In genomic region chr21:42407476-42407875, GRCh38 we compare ENCODE assay signal across 26 cellular contexts. TPM values are rescaled to one million over a fixed set of nuclear protein-coding genes. Genes with fewer than 3 reads are reported as not detected.
DNase-seq lines count a peak whose midpoint lies in the region; ATAC-seq, FAIRE-seq and TF ChIP-seq lines count a peak whose summit lies in the region.
"Had no signal": no experiment of that assay in that cellular context is flagged by ENCODE, and none has a peak within 500 bp of the region (broad histone marks: within the 10 kb centered on the region; RNA-seq: fewer than 3 reads in every experiment).

No MANE protein-coding gene starts in this region.

- intact Hi-C loops in kidney (cut with DNase I) = no loop called here

- peak overlapping the region; percentile 96 for H3K27ac Mint-ChIP-seq in activated naive CD4-positive, alpha-beta T cell treated with anti-CD3 and anti-CD28 coated beads, Interleukin-2, amount 50 U/mL, for 24 hours
- peak overlapping the region; percentile 96 for H3K27ac Mint-ChIP-seq in activated naive CD8-positive, alpha-beta T cell treated with anti-CD3 and anti-CD28 coated beads for 36 hours
- H3K27ac Mint-ChIP-seq in osteocyte (ENCODE audit: unreplicated experiment) = no peak overlapping the region
- H3K27ac Mint-ChIP-seq: activated B cell treated with CpG ODN at 0.5 μM for 24 hours, progenitor cell of endocrine pancreas had no signal

- H3K9me3 Mint-ChIP-seq in activated naive CD4-positive, alpha-beta T cell treated with anti-CD3 and anti-CD28 coated beads, Interleukin-2, amount 50 U/mL, for 24 hours = no peaks in the 10 kb centered on the region
- H3K9me3 Mint-ChIP-seq in activated naive CD8-positive, alpha-beta T cell treated with anti-CD3 and anti-CD28 coated beads for 36 hours = no peaks in the 10 kb centered on the region
- H3K9me3 Mint-ChIP-seq in osteocyte (ENCODE audit: unreplicated experiment) = no peaks in the 10 kb centered on the region
- H3K9me3 Mint-ChIP-seq: activated B cell treated with CpG ODN at 0.5 μM for 24 hours had no signal

- H3K27me3 Mint-ChIP-seq in activated naive CD4-positive, alpha-beta T cell treated with anti-CD3 and anti-CD28 coated beads, Interleukin-2, amount 50 U/mL, for 24 hours = no peaks in the 10 kb centered on the region
- no peaks in the 10 kb centered on the region for H3K27me3 Mint-ChIP-seq in activated naive CD8-positive, alpha-beta T cell treated with anti-CD3 and anti-CD28 coated beads for 36 hours
- peaks cover 26% of the 10 kb centered on the region for H3K27me3 Mint-ChIP-seq in osteocyte (ENCODE audit: unreplicated experiment)

- H3K9ac ChIP-seq in kidney (ENCODE audit: low read length in 2 of 2) = no peak overlapping the region

- H3K36me3 ChIP-seq in Peyer's patch (no peaks in the 10 kb centered on the region), kidney (ENCODE audit: control insufficient read depth in 1 of 2, insufficient read depth in 2 of 2, low read length in 2 of 2) (no peaks in the 10 kb centered on the region)
- H3K36me3 ChIP-seq: brain microvascular endothelial cell, esophagus muscularis mucosa, gastroesophageal sphincter, sigmoid colon, SJCRH30, vagina had no signal

- TF ChIP-seq CTCF in Peyer's patch (IDR thresholded peaks at IDR 0.05) (no peak), osteocyte (IDR thresholded peaks at IDR 0.05) (no peak), kidney (IDR thresholded peaks at IDR 0.05; ENCODE audit: borderline replicate concordance, extremely low read depth, insufficient read depth) (no peak)

- peak overlapping the region; percentile 89 for H3K4me3 Mint-ChIP-seq in activated naive CD4-positive, alpha-beta T cell treated with anti-CD3 and anti-CD28 coated beads, Interleukin-2, amount 50 U/mL, for 24 hours
- peak overlapping the region; percentile 92 for H3K4me3 Mint-ChIP-seq in activated naive CD8-positive, alpha-beta T cell treated with anti-CD3 and anti-CD28 coated beads for 36 hours
- no peak overlapping the region for H3K4me3 Mint-ChIP-seq in osteocyte (ENCODE audit: unreplicated experiment)
- H3K4me3 Mint-ChIP-seq: activated B cell treated with CpG ODN at 0.5 μM for 24 hours had no signal

- no peak for FAIRE-seq in kidney (lab: Jason Lieb, UNC)
- FAIRE-seq: GM12892, K562 had no signal

- ATAC-seq in HG03565 (IDR thresholded peaks at IDR 0.05; ENCODE audit: unreplicated experiment) = no peak
- ATAC-seq: gastroesophageal sphincter, K562, Panc1 had no signal

- no peak overlapping the region for H3K4me3 ChIP-seq in Peyer's patch
- no peak overlapping the region for H3K4me3 ChIP-seq in kidney (ENCODE audit: low read length in 2 of 2)
- H3K4me3 ChIP-seq: esophagus muscularis mucosa, gastroesophageal sphincter, K562, sigmoid colon, SJCRH30, vagina had no signal

- H3K36me3 Mint-ChIP-seq in activated naive CD4-positive, alpha-beta T cell treated with anti-CD3 and anti-CD28 coated beads, Interleukin-2, amount 50 U/mL, for 24 hours = peaks cover 9% of the 10 kb centered on the region
- H3K36me3 Mint-ChIP-seq in activated naive CD8-positive, alpha-beta T cell treated with anti-CD3 and anti-CD28 coated beads for 36 hours = peaks cover 62% of the 10 kb centered on the region
- H3K36me3 Mint-ChIP-seq in osteocyte (ENCODE audit: unreplicated experiment) = no peaks in the 10 kb centered on the region

- H3K9me3 ChIP-seq in Peyer's patch = no peaks in the 10 kb centered on the region
- no peaks in the 10 kb centered on the region for H3K9me3 ChIP-seq in kidney (ENCODE audit: control insufficient read depth in 1 of 2, low read length in 2 of 2)
- H3K9me3 ChIP-seq: Caco-2, gastroesophageal sphincter, sigmoid colon, SJCRH30, vagina had no signal

- H3K27ac ChIP-seq in Peyer's patch (peak overlapping the region in 3 of 4 donors; percentile 69 to 76 (median 74)), kidney (ENCODE audit: low read depth in 2 of 2, low read length in 2 of 2) (no peak overlapping the region)
- H3K27ac ChIP-seq: brain microvascular endothelial cell, esophagus muscularis mucosa, gastroesophageal sphincter, sigmoid colon, SJCRH30, vagina had no signal

- peaks cover 54% of the 10 kb centered on the region for H3K4me1 Mint-ChIP-seq in activated naive CD4-positive, alpha-beta T cell treated with anti-CD3 and anti-CD28 coated beads, Interleukin-2, amount 50 U/mL, for 24 hours
- H3K4me1 Mint-ChIP-seq in activated naive CD8-positive, alpha-beta T cell treated with anti-CD3 and anti-CD28 coated beads for 36 hours = peaks cover 35% of the 10 kb centered on the region
- H3K4me1 Mint-ChIP-seq in osteocyte (ENCODE audit: unreplicated experiment) = peaks cover 1% of the 10 kb centered on the region

- no peaks in the 10 kb centered on the region for H3K27me3 ChIP-seq in Peyer's patch
- H3K27me3 ChIP-seq: vagina had no signal

- TF ChIP-seq POLR2A in Peyer's patch (IDR thresholded peaks at IDR 0.05) = no peak

- H3K4me1 ChIP-seq in Peyer's patch (no peaks in the 10 kb centered on the region), kidney (ENCODE audit: control insufficient read depth in 1 of 2, insufficient read depth in 1 of 2, low read depth in 1 of 2, low read length in 2 of 2) (no peaks in the 10 kb centered on the region)
- H3K4me1 ChIP-seq: Caco-2, esophagus muscularis mucosa, gastroesophageal sphincter, sigmoid colon, SJCRH30, vagina had no signal

- DNase-seq in activated naive CD4-positive, alpha-beta T cell treated with anti-CD3 and anti-CD28 coated beads, Interleukin-2, amount 50 U/mL, for 16 hours = no peak
- DNase-seq in Peyer's patch (no peak), osteocyte (ENCODE audit: extremely low spot score, unreplicated experiment) (no peak), kidney (no peak)
- DNase-seq in activated naive CD8-positive, alpha-beta T cell treated with anti-CD3 and anti-CD28 coated beads for 36 hours = no peak
- DNase-seq: activated B cell treated with CpG ODN at 0.5 μM for 24 hours; brain microvascular endothelial cell; Caco-2; hypothalamus; NCI-H146; NCI-H510A treated with DMSO at 0.1 percent for 48 hours; NK-92 treated with Interleukin-12 subunit alpha and Interleukin-12 subunit beta, amount 100 ng/mL, for 24 hours; SJCRH30; stimulated activated CD8-positive, alpha-beta memory T cell treated with anti-CD3 and anti-CD28 coated beads, Interleukin-4, amount 100 ng/mL, for 48 hours had no signal

RNA-seq across cellular contexts. Expression of gene UBASH3A, which starts 3.8 kb away (rescaled TPM):
- total RNA-seq in Peyer's patch (10 to 100 TPM in 1 of 4 donors, 1 to 10 TPM in 3; 3.9 to 14.0 (median 5.3) TPM), osteocyte (not detected in 2 replicates), kidney (2.7 TPM)
- total RNA-seq in activated naive CD8-positive, alpha-beta T cell treated with anti-CD3 and anti-CD28 coated beads for 36 hours = 10 to 100 TPM; 38.9 to 41.1 TPM
- not detected for polyA plus RNA-seq in kidney (ENCODE audit: insufficient read depth, low read depth, low replicate concordance)
- total RNA-seq: activated B cell treated with CpG ODN at 0.5 μM for 24 hours, Caco-2, progenitor cell of endocrine pancreas, sigmoid colon, SJCRH30 had no signal

RNA-seq across cellular contexts. Expression of gene TMPRSS3, which starts 11.6 kb away (rescaled TPM):
- total RNA-seq in Peyer's patch (1 to 10 TPM in 1 of 4 donors, under 1 TPM in 1, not detected in 2; 0.54 to 2.5 TPM), osteocyte (not detected in 2 replicates), kidney (15.4 TPM)
- 10 to 100 TPM; 49.1 to 50.7 TPM for total RNA-seq in activated naive CD8-positive, alpha-beta T cell treated with anti-CD3 and anti-CD28 coated beads for 36 hours
- polyA plus RNA-seq in kidney (ENCODE audit: insufficient read depth, low read depth, low replicate concordance) = 3.0 TPM
- total RNA-seq: activated B cell treated with CpG ODN at 0.5 μM for 24 hours, Caco-2, esophagus muscularis mucosa, K562, SJCRH30 had no signal

RNA-seq across cellular contexts. Expression of gene TFF1, which starts 41.1 kb away (rescaled TPM):
- 100 to 1,000 TPM in 2 of 4 donors, 10 to 100 TPM in 1, not detected in 1; 32.4 to 136 (median 103) TPM for total RNA-seq in Peyer's patch
- total RNA-seq in activated naive CD8-positive, alpha-beta T cell treated with anti-CD3 and anti-CD28 coated beads for 36 hours = not detected
- not detected in 2 replicates for total RNA-seq in osteocyte
- not detected for total RNA-seq in kidney
- not detected for polyA plus RNA-seq in kidney (ENCODE audit: insufficient read depth, low read depth, low replicate concordance)
- total RNA-seq: activated B cell treated with CpG ODN at 0.5 μM for 24 hours, esophagus muscularis mucosa, gastroesophageal sphincter, liver, mononuclear cell, SJCRH30, vagina had no signal
- polyA plus RNA-seq: K562, liver had no signal

RNA-seq across cellular contexts. Expression of gene TFF2, which starts 56.7 kb away (rescaled TPM):
- 1 to 10 TPM in 1 of 4 donors, not detected in 3; 6.7 TPM for total RNA-seq in Peyer's patch
- total RNA-seq in activated naive CD8-positive, alpha-beta T cell treated with anti-CD3 and anti-CD28 coated beads for 36 hours = not detected
- not detected in 2 replicates for total RNA-seq in osteocyte
- total RNA-seq in kidney = not detected
- polyA plus RNA-seq in kidney (ENCODE audit: insufficient read depth, low read depth, low replicate concordance) = not detected
- total RNA-seq: activated B cell treated with CpG ODN at 0.5 μM for 24 hours, esophagus muscularis mucosa, gastroesophageal sphincter, K562, liver, mononuclear cell, progenitor cell of endocrine pancreas, sigmoid colon, SJCRH30, vagina had no signal
- polyA plus RNA-seq: K562 had no signal

Comparison
In these comparisons a context has a peak if more than half of its experiments do, and no peak if none do; other contexts are left out.
1. H3K27ac ChIP-seq: peak in Peyer's patch (3 of 4); none in kidney (0 of 2).